8 cellular contexts compared by ENCODE assay signal in genomic region chr9:2622361-2623045, GRCh38. TPM values are rescaled to one million over a fixed set of nuclear protein-coding genes. Genes with fewer than 3 reads are reported as not detected.
A peak's percentile ranks its signal among the peaks of the same experiment; 100 is the strongest.
DNase-seq lines count a peak whose midpoint lies in the region; ATAC-seq lines count a peak whose summit lies in the region.

No MANE protein-coding gene starts in this region.

- no peak overlapping the region for H3K14ac ChIP-seq in mesenchymal stem cell (ENCODE audit: low read length in 2 of 2)

- H4K8ac ChIP-seq in mesenchymal stem cell (ENCODE audit: low read length), result no peak overlapping the region

- no peaks in the 10 kb centered on the region for H3K36me3 Mint-ChIP-seq in T-helper 17 cell (ENCODE audit: low read depth)

- no peak overlapping the region for H3K23ac ChIP-seq in mesenchymal stem cell (ENCODE audit: low read length in 2 of 2)

- H3K27ac Mint-ChIP-seq in T-helper 17 cell, result no peak overlapping the region

- H3K4me1 Mint-ChIP-seq in T-helper 17 cell, result peaks cover 10% of the 10 kb centered on the region

- H3K36me3 ChIP-seq in BLaER1 (peaks cover 23% of the 10 kb centered on the region), mesenchymal stem cell (ENCODE audit: control insufficient read depth in 1 of 2, insufficient read depth in 2 of 2, low read depth in 1 of 2, low read length in 2 of 2) (no peaks in the 10 kb centered on the region)

- no peak overlapping the region for H2BK120ac ChIP-seq in mesenchymal stem cell (ENCODE audit: low read depth, low read length)

- H3K27me3 Mint-ChIP-seq in T-helper 17 cell, result peaks cover 56% of the 10 kb centered on the region

- H3K27me3 ChIP-seq in BLaER1 (no peaks in the 10 kb centered on the region), mesenchymal stem cell (ENCODE audit: control insufficient read depth in 1 of 2, insufficient read depth in 1 of 2, low read length in 2 of 2) (peaks cover 12 to 14% of the 10 kb centered on the region in 2 experiments)

- no peaks in the 10 kb centered on the region for H3K79me1 ChIP-seq in mesenchymal stem cell (replicated peaks; ENCODE audit: low read length, poor library complexity, severe bottlenecking)

- H3K27ac ChIP-seq in BLaER1 (peak overlapping the region; percentile 91), mesenchymal stem cell (ENCODE audit: low read length, poor library complexity, severe bottlenecking) (peak overlapping the region; percentile 83), substantia nigra (ENCODE audit: low read depth, low read length, poor library complexity, severe bottlenecking) (peak overlapping the region; percentile 87)

- peak overlapping the region; percentile 92 for H3K9ac ChIP-seq in BLaER1
- H3K9ac ChIP-seq in mesenchymal stem cell (ENCODE audit: low read length), result peak overlapping the region; percentile 77

- H3K9me3 ChIP-seq in BLaER1, result no peaks in the 10 kb centered on the region; the same call in 1 of the 2 replicates
- H3K9me3 ChIP-seq in T-helper 17 cell (ENCODE audit: control insufficient read depth, low read length, poor library complexity, severe bottlenecking), result no peaks in the 10 kb centered on the region
- H3K9me3 ChIP-seq in mesenchymal stem cell (ENCODE audit: control insufficient read depth, low read length), result no peaks in the 10 kb centered on the region

- no peak overlapping the region for H2BK12ac ChIP-seq in mesenchymal stem cell (ENCODE audit: low read length in 2 of 2)

- peak overlapping the region; percentile 15 for H2BK15ac ChIP-seq in mesenchymal stem cell (ENCODE audit: low read depth, poor library complexity, severe bottlenecking)

- no peak for DNase-seq in T-helper 17 cell
- peak; percentile 61 for DNase-seq in ecto neural progenitor cell (ENCODE audit: low spot score)
- peak; percentile 33 for DNase-seq in mesenchymal stem cell
- peak in 30 of 49 donors; percentile 21 to 72 (median 49) for DNase-seq in substantia nigra (lab: John Stamatoyannopoulos, UW)
- no peak for DNase-seq in OCI-M1 (lab: John Stamatoyannopoulos, UW)

- H3K4ac ChIP-seq in mesenchymal stem cell (ENCODE audit: low read depth in 1 of 2, low read length in 2 of 2), result no peak overlapping the region

- H3K4me3 Mint-ChIP-seq in T-helper 17 cell, result peak overlapping the region; percentile 93

- H3K4me2 ChIP-seq in BLaER1 (peak overlapping the region; percentile 94), mesenchymal stem cell (ENCODE audit: low read length, poor library complexity, severe bottlenecking) (peak overlapping the region; percentile 77)

- H4K91ac ChIP-seq in mesenchymal stem cell (ENCODE audit: low read length), result no peak overlapping the region

- peak overlapping the region; percentile 85 for H3K4me3 ChIP-seq in BLaER1
- peak overlapping the region; percentile 78 for H3K4me3 ChIP-seq in mesenchymal stem cell (ENCODE audit: insufficient read depth in 1 of 2, low read depth in 1 of 2, low read length in 2 of 2)

- H2AFZ ChIP-seq in mesenchymal stem cell (ENCODE audit: low read depth, low read length), result peak overlapping the region; percentile 64

- H2AK5ac ChIP-seq in mesenchymal stem cell (ENCODE audit: low read length, severe bottlenecking), result no peak overlapping the region

- ATAC-seq in GM19023 (IDR thresholded peaks at IDR 0.05; ENCODE audit: unreplicated experiment) (peak; percentile 38), HG03280 (IDR thresholded peaks at IDR 0.05; ENCODE audit: unreplicated experiment) (peak; percentile 32), T-helper 17 cell (peak; percentile 52)

- H2BK5ac ChIP-seq in mesenchymal stem cell (ENCODE audit: low read depth, low read length, poor library complexity, severe bottlenecking), result no peak overlapping the region

- H3K18ac ChIP-seq in mesenchymal stem cell (ENCODE audit: low read depth in 1 of 2, low read length in 2 of 2), result no peak overlapping the region

- H3K4me1 ChIP-seq in BLaER1, result peaks cover 55% of the 10 kb centered on the region
- H3K4me1 ChIP-seq in mesenchymal stem cell (ENCODE audit: control insufficient read depth, insufficient read depth, low read depth, low read length), result peaks cover 8% of the 10 kb centered on the region

- WGBS in mesenchymal stem cell, result 3% methylated on average over 37 of the region's 74 CpGs

- H4K20me1 ChIP-seq in BLaER1, result peaks cover 54% of the 10 kb centered on the region

RNA-seq across cellular contexts. Expression of gene VLDLR, which starts 0.9 kb away (rescaled TPM):
- under 1 TPM; 0.15 to 0.57 TPM for total RNA-seq in T-helper 17 cell
- polyA plus RNA-seq in mesenchymal stem cell (2013, experiment 1 of 2), result 1.9 TPM
- polyA plus RNA-seq in mesenchymal stem cell (2013, experiment 2 of 2), result 2.2 TPM

Comparison
In these comparisons a context has a peak if more than half of its experiments do, and no peak if none do; other contexts are left out.
1. DNase-seq: peak in ecto neural progenitor cell (single experiment), mesenchymal stem cell (single experiment) and substantia nigra (30 of 49); none in T-helper 17 cell (0 of 3) and OCI-M1 (single experiment).
2. Peak in every context shown above with its lines, with median percentiles within 50 percentile points of each other: H3K27ac ChIP-seq and ATAC-seq.